ENCODE assay signal across 8 cellular contexts in the genomic region with DNA sequence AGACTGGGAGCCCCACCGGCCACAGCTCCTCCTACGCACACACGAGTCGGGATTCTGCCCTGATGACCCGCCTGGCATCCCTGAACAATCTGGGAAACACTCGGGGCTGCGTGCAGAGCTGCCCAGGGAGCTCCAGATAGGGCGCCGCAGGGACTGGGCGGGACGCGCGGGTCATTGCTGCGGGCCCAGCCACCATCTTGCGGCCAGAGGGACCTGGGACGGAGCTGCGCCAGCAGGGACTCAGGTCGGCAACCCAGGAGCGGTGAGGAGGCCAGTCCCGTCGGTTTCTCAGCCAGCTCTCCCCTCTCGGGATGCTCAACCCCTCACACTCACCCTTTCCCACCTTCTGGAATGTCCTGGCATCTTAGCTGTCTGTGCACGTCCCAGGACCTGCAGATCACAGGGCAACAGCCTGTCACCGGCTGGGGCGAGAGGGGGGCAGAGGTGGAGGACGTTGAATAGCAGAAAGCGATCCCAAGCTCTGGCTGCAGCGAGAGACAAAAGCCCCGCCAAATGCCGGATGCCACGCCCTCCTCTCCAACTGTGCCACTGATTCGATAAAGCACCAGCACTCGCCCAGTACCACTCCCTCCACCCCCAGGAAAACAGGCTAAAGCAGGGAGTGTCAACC. TPM values are rescaled to one million over a fixed set of nuclear protein-coding genes. Genes with fewer than 3 reads are reported as not detected.
A peak's percentile ranks its signal among the peaks of the same experiment; 100 is the strongest.
DNase-seq lines count a peak whose midpoint lies in the region; ATAC-seq and TF ChIP-seq lines count a peak whose summit lies in the region.

No MANE protein-coding gene starts in this region.

- no peaks in the 10 kb centered on the region for H3K9me3 ChIP-seq in Panc1 (ENCODE audit: control insufficient read depth, insufficient read depth, low read depth, low read length)

- CTCF ChIA-PET in Panc1 (lab: Charles Lee): no interaction called here

- intact Hi-C loops in Panc1 (cut with micrococcal nuclease; ENCODE audit: unreplicated experiment): no loop called here

- peak overlapping the region; percentile 74 for H3K27ac Mint-ChIP-seq in endothelial cell (ENCODE audit: unreplicated experiment)
- no peak overlapping the region for H3K27ac Mint-ChIP-seq in naive thymus-derived CD8-positive, alpha-beta T cell

- DNase-seq in NCI-H2029 (lab: John Stamatoyannopoulos, UW) (peak; percentile 22), NCI-H2029 treated with DMSO at 0.1 percent for 48 hours (lab: John Stamatoyannopoulos, UW) (no peak), Panc1 (ENCODE audit: low read depth, low spot score) (no peak), endothelial cell (ENCODE audit: low spot score) (peak; percentile 58), NCI-H128 (lab: John Stamatoyannopoulos, UW; ENCODE audit: unreplicated experiment) (no peak)
- DNase-seq in naive thymus-derived CD8-positive, alpha-beta T cell: peak in 2 of 10 donors; percentile 10 to 14

- H3K4me3 ChIP-seq in Panc1 (ENCODE audit: low read depth in 2 of 2, low read length in 2 of 2): peak overlapping the region; percentile 66 to 88

- in situ Hi-C loops in Panc1 (cut with HindIII; ENCODE audit: low pct_unique_long_range_greater_than_20kb, low sequenced_read_pairs): no loop called here

- no TSS peak for BruUV-seq in Panc1 (replicated peaks; lab: Mats Ljungman, UMichigan)

- TF ChIP-seq CTCF in Panc1 (IDR thresholded peaks at IDR 0.05): no peak
- no peak for TF ChIP-seq CTCF in endothelial cell (IDR thresholded peaks at IDR 0.05; ENCODE audit: unreplicated experiment)

- H3K4me3 Mint-ChIP-seq in endothelial cell (ENCODE audit: unreplicated experiment): peak overlapping the region; percentile 88
- H3K4me3 Mint-ChIP-seq in naive thymus-derived CD8-positive, alpha-beta T cell: peak overlapping the region; percentile 63 to 85 (median 80)

- peaks cover 8% of the 10 kb centered on the region for H3K4me1 Mint-ChIP-seq in endothelial cell (ENCODE audit: unreplicated experiment)
- peaks cover 4 to 11% (median 8%) of the 10 kb centered on the region in 4 donors for H3K4me1 Mint-ChIP-seq in naive thymus-derived CD8-positive, alpha-beta T cell

- H3K27me3 ChIP-seq in Panc1 (ENCODE audit: control insufficient read depth, insufficient read depth, low read length): no peaks in the 10 kb centered on the region

- POLR2A ChIA-PET in Panc1 (lab: Charles Lee): interaction anchor here (0.6 to 0.7 kb wide), 3 partner anchors 11 to 618 kb away, joined by 4 to 7 read pairs (median 5); no protein-coding TSS in a partner anchor
- POLR2A ChIA-PET in naive thymus-derived CD8-positive, alpha-beta T cell (lab: Charles Lee): no interaction called here

- H3K4me1 ChIP-seq in Panc1 (ENCODE audit: control insufficient read depth, insufficient read depth, low read length): 0 out of 2 replicates have a peak, but pooled peaks cover 5% of the 10 kb centered on the region

- ATAC-seq in Panc1: peak; percentile 97
- peak; percentile 56 to 71 for ATAC-seq in naive thymus-derived CD8-positive, alpha-beta T cell
- no peak for ATAC-seq in GM21367 (IDR thresholded peaks at IDR 0.05; ENCODE audit: unreplicated experiment)
- ATAC-seq in GM19397 (IDR thresholded peaks at IDR 0.05; ENCODE audit: unreplicated experiment): no peak

- peak overlapping the region; percentile 74 for H3K27ac ChIP-seq in Panc1 (ENCODE audit: low read length)

- H3K27me3 Mint-ChIP-seq in endothelial cell (ENCODE audit: unreplicated experiment): peaks cover 3% of the 10 kb centered on the region
- H3K27me3 Mint-ChIP-seq in naive thymus-derived CD8-positive, alpha-beta T cell: peaks cover 10 to 36% (median 25%) of the 10 kb centered on the region in 5 donors

- no peaks in the 10 kb centered on the region for H3K36me3 ChIP-seq in Panc1 (ENCODE audit: control insufficient read depth, insufficient read depth, low read length)

- H3K36me3 Mint-ChIP-seq in endothelial cell (ENCODE audit: low read depth, unreplicated experiment): no peaks in the 10 kb centered on the region
- H3K36me3 Mint-ChIP-seq in naive thymus-derived CD8-positive, alpha-beta T cell: peaks cover 0 to 4% (median 0%) of the 10 kb centered on the region in 3 donors

- H3K9me3 Mint-ChIP-seq in endothelial cell (ENCODE audit: unreplicated experiment): no peaks in the 10 kb centered on the region
- peaks cover 0 to 31% (median 5%) of the 10 kb centered on the region in 9 donors for H3K9me3 Mint-ChIP-seq in naive thymus-derived CD8-positive, alpha-beta T cell

RNA-seq across cellular contexts. Expression of a gene that starts 20.4 kb away (rescaled TPM):
- total RNA-seq in Panc1 (2021; ENCODE audit: unreplicated experiment) (20.6 TPM), endothelial cell (ENCODE audit: unreplicated experiment) (51.4 TPM)
- polyA plus RNA-seq in Panc1 (2012; ENCODE audit: insufficient read length): 7.1 TPM
- total RNA-seq in naive thymus-derived CD8-positive, alpha-beta T cell: 100 to 1,000 TPM; 106 to 121 TPM
- 10 to 100 TPM; 44.2 to 53.8 (median 51.7) TPM for polyA plus RNA-seq in naive thymus-derived CD8-positive, alpha-beta T cell

Comparison
In these comparisons a context has a peak if more than half of its experiments do, and no peak if none do; other contexts are left out.
1. DNase-seq: peak in NCI-H2029 (single experiment) and endothelial cell (single experiment); none in NCI-H2029 treated with DMSO at 0.1 percent for 48 hours (single experiment), Panc1 (single experiment) and NCI-H128 (single experiment).
2. ATAC-seq: peak in Panc1 (single experiment) and naive thymus-derived CD8-positive, alpha-beta T cell (2 of 2); none in GM21367 (single experiment) and GM19397 (single experiment).